1 cellular context compared by ENCODE assay signal in the genomic region with DNA sequence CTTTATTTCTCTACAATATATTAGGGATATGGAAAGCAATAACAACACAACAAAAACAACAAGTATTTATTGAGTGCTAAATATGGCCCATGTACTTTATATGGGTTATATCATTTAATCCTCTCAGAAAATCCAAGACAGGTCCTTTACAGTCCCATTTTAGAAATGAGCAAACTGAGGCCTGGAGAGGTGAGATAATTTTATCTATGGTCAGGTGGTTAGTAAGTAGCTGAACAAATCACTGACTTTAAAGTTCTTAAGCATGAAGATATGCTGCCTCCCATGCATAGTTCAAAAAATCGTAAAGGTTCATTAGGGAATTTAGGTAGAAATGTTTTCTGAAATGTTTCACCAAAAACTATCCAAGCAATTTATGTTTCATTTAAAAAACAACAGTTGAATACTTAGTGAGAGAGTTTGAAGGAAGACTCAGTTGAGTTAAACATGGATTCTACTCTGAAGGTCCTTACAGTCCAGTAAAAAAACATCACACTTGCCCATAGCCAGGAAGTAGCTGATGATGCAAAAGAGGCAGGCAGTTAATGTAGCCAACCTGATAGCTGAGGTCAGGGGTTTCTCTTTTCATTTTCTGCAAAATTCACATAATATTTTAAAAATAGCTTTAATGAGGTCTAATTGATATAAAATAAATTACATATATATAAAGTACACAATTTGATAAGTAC.
TF ChIP-seq lines count a peak whose summit lies in the region.

No MANE protein-coding gene starts in this region.

TF ChIP-seq in HepG2, 621 proteins besides CTCF, POLR2A, EP300 and RAD21:
- TF ChIP-seq, protein P1, sequence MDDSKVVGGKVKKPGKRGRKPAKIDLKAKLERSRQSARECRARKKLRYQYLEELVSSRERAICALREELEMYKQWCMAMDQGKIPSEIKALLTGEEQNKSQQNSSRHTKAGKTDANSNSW (CRISPR knock-in tag; IDR thresholded peaks at IDR 0.05; ENCODE audit: borderline replicate concordance) = no peak
- no peak for TF ChIP-seq SOX5 (CRISPR knock-in tag; IDR thresholded peaks at IDR 0.05; ENCODE audit: borderline replicate concordance)
- TF ChIP-seq ZNF629 (CRISPR knock-in tag; conservative IDR thresholded peaks at IDR 0.05) = peak; percentile 77
- peak; percentile 12 to 25; a peak in 1 of 4 replicates for TF ChIP-seq MAFK (conservative IDR thresholded peaks at IDR 0.05 in 1 of 2, IDR thresholded peaks at IDR 0.05 in 1 of 2; ENCODE audit: low read length in 2 of 2)
